ENCODE assay signal across 7 cellular contexts in the genomic region with DNA sequence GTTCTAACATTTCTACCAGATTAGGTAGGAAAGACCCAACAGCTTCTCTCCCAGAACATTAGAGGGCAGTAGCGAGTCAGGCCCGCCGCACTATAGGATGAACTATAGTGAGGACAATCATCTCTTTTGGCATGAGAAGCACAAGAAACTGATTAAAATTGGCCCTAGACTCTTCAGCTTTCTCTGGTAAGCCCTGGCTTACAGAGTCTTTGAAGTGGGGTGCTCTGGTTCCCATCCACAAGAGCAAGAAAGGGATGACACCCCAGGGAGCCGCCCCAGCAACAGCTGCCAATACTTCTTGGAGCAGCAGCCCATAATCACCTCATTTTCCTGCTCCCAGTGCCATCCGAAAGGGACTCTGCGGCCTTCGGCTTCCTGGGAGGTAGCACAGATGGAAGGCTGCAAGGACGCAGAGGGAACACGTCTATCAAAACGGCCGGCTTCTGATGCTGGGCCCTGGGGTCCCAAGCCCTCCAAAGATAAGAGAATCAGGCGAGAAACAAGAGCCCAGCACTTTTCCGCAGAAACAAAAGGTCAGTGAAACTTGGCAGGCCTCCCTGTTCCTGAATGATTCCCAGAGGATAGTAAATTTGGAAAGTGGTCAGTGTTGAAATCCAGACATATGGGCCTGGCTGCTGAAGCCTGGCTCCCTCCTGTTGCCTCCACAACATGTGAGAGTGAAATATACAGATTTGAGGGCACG.
DNase-seq lines count a peak whose midpoint lies in the region; ATAC-seq, FAIRE-seq and TF ChIP-seq lines count a peak whose summit lies in the region.

No MANE protein-coding gene starts in this region.

- H3K4me3 ChIP-seq in Karpas-422 (ENCODE audit: low read length) = no peak overlapping the region
- H3K4me3 ChIP-seq in SU-DHL-6 (ENCODE audit: insufficient read depth, low read length, poor library complexity, severe bottlenecking) = no peak overlapping the region
- H3K4me3 ChIP-seq in H1 (ENCODE audit: extremely low read depth in 1 of 4, insufficient read depth in 2 of 4, low read depth in 3 of 4, low read length in 4 of 4) = no peak overlapping the region
- peak overlapping the region in 1 of 2 experiments; percentile 43 for H3K4me3 ChIP-seq in mesenchymal stem cell (ENCODE audit: insufficient read depth in 1 of 2, low read depth in 1 of 2, low read length in 2 of 2)
- no peak overlapping the region for H3K4me3 ChIP-seq in thoracic aorta
- no peak overlapping the region for H3K4me3 ChIP-seq in effector memory CD4-positive, alpha-beta T cell (ENCODE audit: insufficient read depth, low read depth, low read length, poor library complexity, severe bottlenecking)

- H3K36me3 ChIP-seq in Karpas-422 (ENCODE audit: insufficient read depth, low read length) (no peaks in the 10 kb centered on the region), SU-DHL-6 (ENCODE audit: low read length) (no peaks in the 10 kb centered on the region), H1 (ENCODE audit: control insufficient read depth in 2 of 4, insufficient read depth in 4 of 4, low read length in 3 of 4) (no peaks in the 10 kb centered on the region), mesenchymal stem cell (ENCODE audit: control insufficient read depth in 1 of 2, insufficient read depth in 2 of 2, low read depth in 1 of 2, low read length in 2 of 2) (no peaks in the 10 kb centered on the region), thoracic aorta (no peaks in the 10 kb centered on the region)
- no peaks in the 10 kb centered on the region for H3K36me3 ChIP-seq in effector memory CD4-positive, alpha-beta T cell (ENCODE audit: control insufficient read depth, insufficient read depth, low read length)

- 71% methylated on average over 14 of the region's 14 CpGs; no CpG with 5 or more reads in 1 of the 2 experiments for WGBS in H1 (ENCODE audit: extremely low coverage in 1 of 2, insufficient coverage in 1 of 2, insufficient read length in 1 of 2, insufficient replicate concordance in 2 of 2, low coverage in 1 of 2, low lambda C conversion rate in 2 of 2, missing lambda C conversion rate in 1 of 2), 2 experiments
- 63% methylated on average over 14 of the region's 14 CpGs for WGBS in mesenchymal stem cell

- H3F3A ChIP-seq in SU-DHL-6 (ENCODE audit: insufficient read depth) = no peaks in the 10 kb centered on the region

- no peak overlapping the region for H2BK5ac ChIP-seq in H1 (ENCODE audit: low read depth, low read length)
- H2BK5ac ChIP-seq in mesenchymal stem cell (ENCODE audit: low read depth, low read length, poor library complexity, severe bottlenecking) = no peak overlapping the region

- H3K18ac ChIP-seq in H1 (ENCODE audit: extremely low read depth, low read length) (no peak overlapping the region), mesenchymal stem cell (ENCODE audit: low read depth in 1 of 2, low read length in 2 of 2) (no peak overlapping the region)

- no peaks in the 10 kb centered on the region for H4K20me1 ChIP-seq in Karpas-422 (ENCODE audit: insufficient read depth, low read depth, low read length)
- no peaks in the 10 kb centered on the region for H4K20me1 ChIP-seq in SU-DHL-6 (ENCODE audit: low read depth, low read length)
- no peaks in the 10 kb centered on the region for H4K20me1 ChIP-seq in H1 (replicated peaks in 1 of 2; ENCODE audit: control insufficient read depth in 1 of 2, insufficient read depth in 2 of 2, low read length in 2 of 2)

- H2BK20ac ChIP-seq in H1 (ENCODE audit: low read length) = no peak overlapping the region

- no peak overlapping the region for H3K56ac ChIP-seq in H1 (replicated peaks; ENCODE audit: insufficient read length, low read depth, low read length)

- H3K23me2 ChIP-seq in H1 (ENCODE audit: low read depth, low read length) = no peaks in the 10 kb centered on the region

- H2BK120ac ChIP-seq in H1 (replicated peaks; ENCODE audit: low read depth, low read length) (no peak overlapping the region), mesenchymal stem cell (ENCODE audit: low read depth, low read length) (no peak overlapping the region)

- H2AK5ac ChIP-seq in H1 (ENCODE audit: low read depth, low read length) (no peak overlapping the region), mesenchymal stem cell (ENCODE audit: low read length, severe bottlenecking) (no peak overlapping the region)

- H3K23ac ChIP-seq in H1 (ENCODE audit: insufficient read length) (no peak overlapping the region), mesenchymal stem cell (ENCODE audit: low read length in 2 of 2) (no peak overlapping the region)

- CTCF ChIA-PET in H1 (lab: Charles Lee; ENCODE audit: partially characterized antibody) = interaction anchor here (0.7 to 7.1 kb wide), 28 partner anchors 10 to 809 kb away, joined by 3 to 91 read pairs (median 4); no protein-coding TSS in a partner anchor

- H3K4me2 ChIP-seq in Karpas-422 (ENCODE audit: low read depth, low read length, poor library complexity, severe bottlenecking) = no peak overlapping the region
- H3K4me2 ChIP-seq in SU-DHL-6 (ENCODE audit: low read depth, low read length, poor library complexity, severe bottlenecking) = no peak overlapping the region
- H3K4me2 ChIP-seq in H1 (ENCODE audit: insufficient read depth in 1 of 2, low read depth in 2 of 2, low read length in 2 of 2) = no peak overlapping the region
- H3K4me2 ChIP-seq in mesenchymal stem cell (ENCODE audit: low read length, poor library complexity, severe bottlenecking) = no peak overlapping the region

- no peak for ATAC-seq in thoracic aorta (ENCODE audit: insufficient number of reproducible peaks, low FRiP score, low read depth)

- H2BK15ac ChIP-seq in H1 (ENCODE audit: low read length) (no peak overlapping the region), mesenchymal stem cell (ENCODE audit: low read depth, poor library complexity, severe bottlenecking) (peak overlapping the region; percentile 40)

- DNase-seq in G401 (ENCODE audit: low spot score) (peak; percentile 87), Karpas-422 (peak; percentile 74), H1 (ENCODE audit: low read depth in 1 of 2, low spot score in 2 of 2) (no peak), mesenchymal stem cell (peak; percentile 55), thoracic aorta (ENCODE audit: low spot score) (no peak)
- DNase-seq in effector memory CD4-positive, alpha-beta T cell = no peak

- H3K79me2 ChIP-seq in Karpas-422 (ENCODE audit: low read length) (no peaks in the 10 kb centered on the region), SU-DHL-6 (ENCODE audit: insufficient read depth, low read length) (no peaks in the 10 kb centered on the region), H1 (ENCODE audit: control insufficient read depth in 1 of 2, insufficient read depth in 2 of 2, low read length in 2 of 2) (no peaks in the 10 kb centered on the region)

- POLR2A ChIA-PET in H1 (lab: Charles Lee; ENCODE audit: partially characterized antibody) = interaction anchor here (1.2 kb wide), 1 partner anchor 85 kb away, joined by 4 read pairs; no protein-coding TSS in a partner anchor

- H3K14ac ChIP-seq in H1 (ENCODE audit: insufficient read length) (no peak overlapping the region), mesenchymal stem cell (ENCODE audit: low read length in 2 of 2) (no peak overlapping the region)

- no peak for TF ChIP-seq EP300 in H1 (IDR thresholded peaks at IDR 0.05; ENCODE audit: borderline replicate concordance in 1 of 2, low read depth in 2 of 2, low read length in 2 of 2)

- H3K79me1 ChIP-seq in H1 (ENCODE audit: low read depth, low read length) = no peaks in the 10 kb centered on the region
- H3K79me1 ChIP-seq in mesenchymal stem cell (replicated peaks; ENCODE audit: low read length, poor library complexity, severe bottlenecking) = no peaks in the 10 kb centered on the region

- H2AFZ ChIP-seq in Karpas-422 (ENCODE audit: low read length) (no peak overlapping the region), SU-DHL-6 (ENCODE audit: low read depth, low read length, severe bottlenecking) (no peak overlapping the region), H1 (ENCODE audit: low read length) (peak overlapping the region; percentile 11; the same call in 1 of the 2 replicates), mesenchymal stem cell (ENCODE audit: low read depth, low read length) (no peak overlapping the region)

- H3K9ac ChIP-seq in Karpas-422 (ENCODE audit: low read length) (no peak overlapping the region), SU-DHL-6 (ENCODE audit: low read length) (no peak overlapping the region), H1 (replicated peaks in 1 of 4; ENCODE audit: extremely low read depth in 1 of 4, low read depth in 3 of 4, low read length in 3 of 4) (no peak overlapping the region), mesenchymal stem cell (ENCODE audit: low read length) (peak overlapping the region; percentile 48)

- H3K4me1 ChIP-seq in Karpas-422 (ENCODE audit: low read length) (no peaks in the 10 kb centered on the region), H1 (replicated peaks in 1 of 4; ENCODE audit: control insufficient read depth in 3 of 4, insufficient read depth in 4 of 4, low read length in 3 of 4) (no peaks in the 10 kb centered on the region), mesenchymal stem cell (ENCODE audit: control insufficient read depth, insufficient read depth, low read depth, low read length) (no peaks in the 10 kb centered on the region), thoracic aorta (ENCODE audit: control insufficient read depth in 1 of 2, low read depth in 2 of 2) (peaks cover 0 to 13% of the 10 kb centered on the region in 2 donors)
- H3K4me1 ChIP-seq in effector memory CD4-positive, alpha-beta T cell (ENCODE audit: control insufficient read depth, insufficient read depth, low read length, poor library complexity, severe bottlenecking) = no peaks in the 10 kb centered on the region

- H2BK12ac ChIP-seq in H1 (ENCODE audit: low read depth, low read length) (no peak overlapping the region), mesenchymal stem cell (ENCODE audit: low read length in 2 of 2) (no peak overlapping the region)

- no peak overlapping the region for H3K4ac ChIP-seq in H1 (replicated peaks; ENCODE audit: insufficient read length, low read depth, low read length)
- H3K4ac ChIP-seq in mesenchymal stem cell (ENCODE audit: low read depth in 1 of 2, low read length in 2 of 2) = no peak overlapping the region

- in situ Hi-C loops in G401 (cut with HindIII; ENCODE audit: low sequenced_read_pairs) = no loop called here

- TF ChIP-seq CTCF in SU-DHL-6 (IDR thresholded peaks at IDR 0.05; ENCODE audit: insufficient read depth, low read length, poor library complexity, severe bottlenecking) (peak; percentile 81), H1 (IDR thresholded peaks at IDR 0.05; ENCODE audit: control extremely low read depth in 1 of 3, insufficient read depth in 1 of 3, low read depth in 1 of 3, low read length in 3 of 3) (peak; percentile 48 to 81 (median 78)), thoracic aorta (IDR thresholded peaks at IDR 0.05) (peak; percentile 70)

- peak; percentile 7 for FAIRE-seq in H1 (lab: Jason Lieb, UNC)

- no peak overlapping the region for H3K27ac ChIP-seq in Karpas-422 (ENCODE audit: low read length)
- no peak overlapping the region for H3K27ac ChIP-seq in SU-DHL-6 (ENCODE audit: low read depth, low read length)
- no peak overlapping the region for H3K27ac ChIP-seq in H1 (ENCODE audit: low read depth, low read length)
- no peak overlapping the region for H3K27ac ChIP-seq in mesenchymal stem cell (ENCODE audit: low read length, poor library complexity, severe bottlenecking)
- peak overlapping the region in 1 of 2 donors; percentile 22 for H3K27ac ChIP-seq in thoracic aorta
- no peak overlapping the region for H3K27ac ChIP-seq in effector memory CD4-positive, alpha-beta T cell (ENCODE audit: insufficient read depth, low read length, poor library complexity, severe bottlenecking)

- H4K5ac ChIP-seq in H1 (ENCODE audit: insufficient read length, low read depth, low read length) = no peak overlapping the region

- no peak for TF ChIP-seq POLR2A in H1 (IDR thresholded peaks at IDR 0.05; ENCODE audit: control extremely low read depth in 1 of 2, low read depth in 2 of 2, low read length in 2 of 2)

- H4K8ac ChIP-seq in H1 (ENCODE audit: extremely low read depth, insufficient read depth, low read length) = no peak overlapping the region
- no peak overlapping the region for H4K8ac ChIP-seq in mesenchymal stem cell (ENCODE audit: low read length)

- H4K91ac ChIP-seq in H1 (replicated peaks; ENCODE audit: insufficient read length, low read length) = no peak overlapping the region
- no peak overlapping the region for H4K91ac ChIP-seq in mesenchymal stem cell (ENCODE audit: low read length)

- H3K27me3 ChIP-seq in Karpas-422 (ENCODE audit: low read length) (no peaks in the 10 kb centered on the region), SU-DHL-6 (ENCODE audit: low read length) (no peaks in the 10 kb centered on the region), H1 (replicated peaks in 1 of 4; ENCODE audit: control insufficient read depth in 3 of 4, extremely low read depth in 1 of 4, insufficient read depth in 3 of 4, low read length in 3 of 4) (no peaks in the 10 kb centered on the region), mesenchymal stem cell (ENCODE audit: control insufficient read depth in 1 of 2, insufficient read depth in 1 of 2, low read length in 2 of 2) (peaks cover 8 to 38% of the 10 kb centered on the region in 2 experiments), thoracic aorta (replicated peaks; ENCODE audit: insufficient read depth) (no peaks in the 10 kb centered on the region)
- no peaks in the 10 kb centered on the region for H3K27me3 ChIP-seq in effector memory CD4-positive, alpha-beta T cell (replicated peaks; ENCODE audit: control insufficient read depth, insufficient read depth, low read length, poor library complexity, severe bottlenecking)

- no peaks in the 10 kb centered on the region for H3K9me2 ChIP-seq in Karpas-422 (replicated peaks; ENCODE audit: insufficient read depth, low read length)
- H3K9me2 ChIP-seq in SU-DHL-6 (replicated peaks; ENCODE audit: insufficient read depth, low read length) = no peaks in the 10 kb centered on the region

- TF ChIP-seq RAD21 in H1 (IDR thresholded peaks at IDR 0.05 in 1 of 2, conservative IDR thresholded peaks at IDR 0.05 in 1 of 2; ENCODE audit: low read depth in 2 of 2, low read length in 2 of 2) = peak; percentile 71 to 79

- H3K9me3 ChIP-seq in Karpas-422 (ENCODE audit: low read length) = no peaks in the 10 kb centered on the region
- H3K9me3 ChIP-seq in SU-DHL-6 (ENCODE audit: insufficient read depth, low read length) = no peaks in the 10 kb centered on the region
- H3K9me3 ChIP-seq in H1 (ENCODE audit: insufficient read depth in 2 of 2, low read depth in 1 of 2, low read length in 1 of 2) = no peaks in the 10 kb centered on the region; a peak in 2 of 4 replicates
- H3K9me3 ChIP-seq in mesenchymal stem cell (ENCODE audit: control insufficient read depth, low read length) = peaks cover 10% of the 10 kb centered on the region
- no peaks in the 10 kb centered on the region for H3K9me3 ChIP-seq in thoracic aorta
- H3K9me3 ChIP-seq in effector memory CD4-positive, alpha-beta T cell (ENCODE audit: control insufficient read depth, low read length) = no peaks in the 10 kb centered on the region

Comparison
In these comparisons a context has a peak if more than half of its experiments do, and no peak if none do; other contexts are left out.
1. DNase-seq: peak in G401 (single experiment), Karpas-422 (single experiment) and mesenchymal stem cell (single experiment); none in H1 (0 of 2), thoracic aorta (single experiment) and effector memory CD4-positive, alpha-beta T cell (0 of 3).
2. Peak in every context shown above with its lines, with median percentiles within 50 percentile points of each other: CTCF ChIP-seq.